8 cellular contexts compared by ENCODE assay signal in genomic region chr4:130563185-130563890, GRCh38.
A peak's percentile ranks its signal among the peaks of the same experiment; 100 is the strongest.
DNase-seq lines count a peak whose midpoint lies in the region; ATAC-seq, FAIRE-seq and TF ChIP-seq lines count a peak whose summit lies in the region.

No MANE protein-coding gene starts in this region.

- peaks cover 5% of the 10 kb centered on the region for H3K9me3 Mint-ChIP-seq in CD4-positive, alpha-beta T cell

- H3K4me3 Mint-ChIP-seq in CD4-positive, alpha-beta T cell = no peak overlapping the region

- POLR2A ChIA-PET in CD4-positive, alpha-beta T cell (lab: Charles Lee) = no interaction called here

- H3K9me2 ChIP-seq in Karpas-422 (replicated peaks; ENCODE audit: insufficient read depth, low read length) = no peaks in the 10 kb centered on the region

- ATAC-seq in CD4-positive, alpha-beta T cell (ENCODE audit: poor library complexity) = no peak

- BruUV-seq in mammary epithelial cell (replicated peaks; lab: Mats Ljungman, UMichigan) = no TSS peak

- H3K9me3 ChIP-seq in mammary epithelial cell (replicated peaks; ENCODE audit: insufficient read depth, low read length) (no peaks in the 10 kb centered on the region), Karpas-422 (ENCODE audit: low read length) (peaks cover 7% of the 10 kb centered on the region; the same call in 1 of the 2 replicates)
- no peaks in the 10 kb centered on the region for H3K9me3 ChIP-seq in CD4-positive, alpha-beta T cell (ENCODE audit: control insufficient read depth, low read length)

- H3K4me2 ChIP-seq in mammary epithelial cell (ENCODE audit: insufficient read depth, low read depth, low read length) = peak overlapping the region; percentile 77
- no peak overlapping the region for H3K4me2 ChIP-seq in Karpas-422 (ENCODE audit: low read depth, low read length, poor library complexity, severe bottlenecking)

- dilution Hi-C loops in mammary epithelial cell (cut with HindIII; ENCODE audit: low sequenced_read_pairs) = no loop called here

- H3K36me3 ChIP-seq in mammary epithelial cell (ENCODE audit: insufficient read depth, low read length) (no peaks in the 10 kb centered on the region), Karpas-422 (ENCODE audit: insufficient read depth, low read length) (no peaks in the 10 kb centered on the region)

- H4K20me1 ChIP-seq in mammary epithelial cell (ENCODE audit: insufficient read depth, low read length) (no peaks in the 10 kb centered on the region), Karpas-422 (ENCODE audit: insufficient read depth, low read depth, low read length) (no peaks in the 10 kb centered on the region)

- no peak overlapping the region for H3K9ac ChIP-seq in mammary epithelial cell (ENCODE audit: insufficient read depth, low read length)
- H3K9ac ChIP-seq in Karpas-422 (ENCODE audit: low read length) = no peak overlapping the region

- intact Hi-C loops in mammary epithelial cell (cut with micrococcal nuclease) = loop anchor here (1.0 kb wide), 1 partner anchor 245 kb away; no protein-coding TSS in a partner anchor
- intact Hi-C loops in CD4-positive, alpha-beta T cell (cut with DNase I, micrococcal nuclease) = no loop called here

- DNase-seq in D721Med (ENCODE audit: insufficient read length, low spot score) = no peak
- peak; percentile 69 for DNase-seq in NCI-H2227 (lab: John Stamatoyannopoulos, UW; ENCODE audit: unreplicated experiment)
- DNase-seq in mammary epithelial cell = peak; percentile 44
- peak; percentile 79 for DNase-seq in left kidney (ENCODE audit: low read depth, low spot score)
- peak; percentile 49 for DNase-seq in urothelium cell line (ENCODE audit: low spot score)
- no peak for DNase-seq in Karpas-422
- no peak for DNase-seq in CD4-positive, alpha-beta T cell
- no peak for DNase-seq in NK-92 (lab: John Stamatoyannopoulos, UW; ENCODE audit: unreplicated experiment)

- H3K4me3 ChIP-seq in mammary epithelial cell (replicated peaks in 1 of 3; ENCODE audit: insufficient read depth in 1 of 3, low read depth in 2 of 3, low read length in 3 of 3) (peak overlapping the region; percentile 28 to 40 (median 36)), Karpas-422 (ENCODE audit: low read length) (no peak overlapping the region)

- H3K27ac Mint-ChIP-seq in CD4-positive, alpha-beta T cell = no peak overlapping the region

- H3K36me3 Mint-ChIP-seq in CD4-positive, alpha-beta T cell (ENCODE audit: low read depth) = no peaks in the 10 kb centered on the region

- FAIRE-seq in D721Med (lab: Jason Lieb, UNC) (no peak), urothelium cell line (lab: Jason Lieb, UNC) (no peak)

- in situ Hi-C loops in mammary epithelial cell (cut with MboI; ENCODE audit: low sequenced_read_pairs in 2 of 2) = no loop called here

- H3K27ac ChIP-seq in mammary epithelial cell (ENCODE audit: insufficient read depth, low read depth, low read length) = no peak overlapping the region
- H3K27ac ChIP-seq in Karpas-422 (ENCODE audit: low read length) = no peak overlapping the region
- H3K27ac ChIP-seq in CD4-positive, alpha-beta T cell (ENCODE audit: low read depth, low read length) = no peak overlapping the region

- peaks cover 2% of the 10 kb centered on the region for H3K27me3 ChIP-seq in mammary epithelial cell (ENCODE audit: insufficient read depth, low read length)
- H3K27me3 ChIP-seq in Karpas-422 (ENCODE audit: low read length) = no peaks in the 10 kb centered on the region
- no peaks in the 10 kb centered on the region for H3K27me3 ChIP-seq in CD4-positive, alpha-beta T cell (ENCODE audit: control insufficient read depth, insufficient read depth, low read length)

- H2AFZ ChIP-seq in mammary epithelial cell (ENCODE audit: low read depth, low read length) = peak overlapping the region; percentile 96
- H2AFZ ChIP-seq in Karpas-422 (ENCODE audit: low read length) = no peak overlapping the region

- peak; percentile 50 for TF ChIP-seq CTCF in D721Med (IDR thresholded peaks at IDR 0.05; ENCODE audit: insufficient read depth, missing control alignments)
- TF ChIP-seq CTCF in mammary epithelial cell (conservative IDR thresholded peaks at IDR 0.05 in 1 of 2, IDR thresholded peaks at IDR 0.05 in 1 of 2; ENCODE audit: extremely low read depth in 1 of 2, insufficient read depth in 1 of 2, low read depth in 1 of 2, low read length in 2 of 2) = peak; percentile 41 to 58
- no peak for TF ChIP-seq CTCF in CD4-positive, alpha-beta T cell (IDR thresholded peaks at IDR 0.05)

- H3K79me2 ChIP-seq in mammary epithelial cell (ENCODE audit: insufficient read depth, low read length) = no peaks in the 10 kb centered on the region
- no peaks in the 10 kb centered on the region for H3K79me2 ChIP-seq in Karpas-422 (ENCODE audit: low read length)

- no peaks in the 10 kb centered on the region for H3K4me1 Mint-ChIP-seq in CD4-positive, alpha-beta T cell (ENCODE audit: low read depth)

- H3K4me1 ChIP-seq in mammary epithelial cell (ENCODE audit: insufficient read depth, low read length) = no peaks in the 10 kb centered on the region
- H3K4me1 ChIP-seq in Karpas-422 (ENCODE audit: low read length) = no peaks in the 10 kb centered on the region

- WGBS in mammary epithelial cell (ENCODE audit: low coverage, missing lambda C conversion rate) = 22% methylated on average over 8 of the region's 8 CpGs

- no peaks in the 10 kb centered on the region for H3K27me3 Mint-ChIP-seq in CD4-positive, alpha-beta T cell

- CTCF ChIA-PET in mammary epithelial cell (lab: Charles Lee; ENCODE audit: low non-redundant PET) = interaction anchor here (0.6 to 0.7 kb wide), 2 partner anchors 9 to 141 kb away, joined by 3 read pairs; no protein-coding TSS in a partner anchor
- CTCF ChIA-PET in CD4-positive, alpha-beta T cell (lab: Charles Lee) = no interaction called here

Comparison
In these comparisons a context has a peak if more than half of its experiments do, and no peak if none do; other contexts are left out.
1. DNase-seq: peak in NCI-H2227 (single experiment), mammary epithelial cell (single experiment), left kidney (single experiment) and urothelium cell line (single experiment); none in D721Med (single experiment), Karpas-422 (single experiment), CD4-positive, alpha-beta T cell (0 of 10) and NK-92 (single experiment).